11 cellular contexts compared by ENCODE assay signal in the genomic region with DNA sequence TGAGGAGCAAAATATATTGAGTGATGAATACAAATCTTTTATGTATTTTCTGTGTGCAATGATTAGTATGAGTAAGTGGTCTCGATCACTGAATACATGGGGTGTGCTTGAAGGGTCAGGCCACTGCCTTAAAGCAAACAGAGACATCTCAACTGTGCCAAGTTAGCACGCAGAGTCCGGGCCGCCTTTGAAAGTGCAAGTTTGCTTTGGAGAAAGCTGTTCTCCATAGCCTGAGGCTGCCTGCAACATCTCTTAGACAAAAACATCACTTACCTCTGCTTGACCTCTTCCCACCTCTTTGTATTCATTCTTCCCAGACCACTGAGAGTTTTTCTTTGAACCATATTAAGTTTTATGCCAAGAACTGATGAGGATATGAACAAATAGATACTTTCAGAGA.
A peak's percentile ranks its signal among the peaks of the same experiment; 100 is the strongest.
DNase-seq lines count a peak whose midpoint lies in the region; ATAC-seq and TF ChIP-seq lines count a peak whose summit lies in the region.
"Had no signal": no experiment of that assay in that cellular context is flagged by ENCODE, and none has a peak within 500 bp of the region (broad histone marks: within the 10 kb centered on the region; RNA-seq: fewer than 3 reads in every experiment).

No MANE protein-coding gene starts in this region.

- H3K9me3 ChIP-seq in osteoblast (ENCODE audit: low read depth, low read length), result no peaks in the 10 kb centered on the region
- H3K9me3 ChIP-seq: vagina had no signal

- peaks cover 20% of the 10 kb centered on the region for H3K4me1 ChIP-seq in osteoblast (ENCODE audit: insufficient read depth, low read length)

- H3K27ac ChIP-seq in osteoblast (ENCODE audit: low read depth, low read length), result no peak overlapping the region
- H3K27ac ChIP-seq: C4-2B, vagina had no signal

- no peak overlapping the region for H3K4me3 ChIP-seq in osteoblast (ENCODE audit: insufficient read depth, low read length)
- H3K4me3 ChIP-seq: vagina had no signal

- no peaks in the 10 kb centered on the region for H3K27me3 ChIP-seq in osteoblast (ENCODE audit: insufficient read depth, low read length)
- H3K27me3 ChIP-seq: vagina had no signal

- no peaks in the 10 kb centered on the region for H3K79me2 ChIP-seq in osteoblast (ENCODE audit: insufficient read depth, low read length)

- peak overlapping the region; percentile 12 for H2AFZ ChIP-seq in osteoblast (ENCODE audit: low read length)

- no peak for TF ChIP-seq CTCF in osteoblast (IDR thresholded peaks at IDR 0.05; ENCODE audit: extremely low read depth, low read depth, low read length)

- DNase-seq in ELF-1 (ENCODE audit: low read depth, low spot score), result peak; percentile 62
- peak; percentile 99 for DNase-seq in NCI-H2081 treated with DMSO at 0.1 percent for 48 hours (lab: John Stamatoyannopoulos, UW)
- DNase-seq in brain pericyte (ENCODE audit: low read depth, low spot score), result peak; percentile 22
- no peak for DNase-seq in osteoblast (ENCODE audit: insufficient read length, low spot score, missing footprints)
- no peak for DNase-seq in NCI-H446 treated with DMSO at 0.1 percent for 48 hours (lab: John Stamatoyannopoulos, UW)
- no peak for DNase-seq in mesenteric fat pad (ENCODE audit: low spot score)
- DNase-seq: small intestine had no signal

- H3K36me3 ChIP-seq in osteoblast (ENCODE audit: insufficient read depth, low read length), result no peaks in the 10 kb centered on the region
- H3K36me3 ChIP-seq: vagina had no signal

- ATAC-seq in GM19035 (IDR thresholded peaks at IDR 0.05; ENCODE audit: unreplicated experiment), result no peak
- no peak for ATAC-seq in GM18520 (IDR thresholded peaks at IDR 0.05; ENCODE audit: unreplicated experiment)

- peak overlapping the region; percentile 60 for H3K4me2 ChIP-seq in osteoblast (ENCODE audit: insufficient read depth, low read length)

- no peaks in the 10 kb centered on the region for H4K20me1 ChIP-seq in osteoblast (ENCODE audit: insufficient read depth, low read length)

Comparison
In these comparisons a context has a peak if more than half of its experiments do, and no peak if none do; other contexts are left out.
1. DNase-seq: peak in ELF-1 (single experiment), NCI-H2081 treated with DMSO at 0.1 percent for 48 hours (single experiment) and brain pericyte (single experiment); none in osteoblast (single experiment), NCI-H446 treated with DMSO at 0.1 percent for 48 hours (single experiment) and mesenteric fat pad (single experiment).